ENCODE assay signal across 16 cellular contexts in genomic region chr3:193980326-193980725, GRCh38.
"Had no signal": no experiment of that assay in that cellular context is flagged by ENCODE, and none has a peak within 500 bp of the region (broad histone marks: within the 10 kb centered on the region; RNA-seq: fewer than 3 reads in every experiment).

No MANE protein-coding gene starts in this region.

- DNase-seq: activated CD4-positive, alpha-beta T cell treated with anti-CD3 and anti-CD28 coated beads, Interleukin-2, amount 50 U/mL, for 4 hours; activated naive CD8-positive, alpha-beta T cell treated with anti-CD3 and anti-CD28 coated beads for 36 hours; amniotic stem cell; body of pancreas; central memory CD4-positive, alpha-beta T cell; endodermal cell; heart right ventricle; natural killer cell; stimulated activated CD4-positive, alpha-beta T cell treated with anti-CD3 and anti-CD28 coated beads, Interleukin-1b, Interleukin-23, amount 100 ng/mL, for 48 hours; stimulated activated CD8-positive, alpha-beta memory T cell treated with anti-CD3 and anti-CD28 coated beads, Interleukin-4, amount 100 ng/mL, for 48 hours; stimulated activated naive CD4-positive, alpha-beta T cell; thyroid gland; WERI-Rb-1 had no signal

- H3K9me3 ChIP-seq: body of pancreas, gastroesophageal sphincter, heart right ventricle, thyroid gland had no signal

- H3K79me2 ChIP-seq: parathyroid adenoma had no signal

- H3K27me3 ChIP-seq: body of pancreas, gastroesophageal sphincter, thyroid gland had no signal

- H3K27ac ChIP-seq: body of pancreas, parathyroid adenoma, thyroid gland, WERI-Rb-1 had no signal

- H3K9ac ChIP-seq: parathyroid adenoma had no signal

- H3K27ac Mint-ChIP-seq: activated naive CD8-positive, alpha-beta T cell treated with anti-CD3 and anti-CD28 coated beads for 36 hours; endodermal cell; natural killer cell; T-helper 1 cell treated with Interleukin-12 subunit alpha and Interleukin-12 subunit beta and Interleukin-4 antibody, amounts not matched to agents 30 μg/mL and 1 μg/mL, for 36 hours had no signal

- H3K9me3 Mint-ChIP-seq: activated naive CD8-positive, alpha-beta T cell treated with anti-CD3 and anti-CD28 coated beads for 36 hours; endodermal cell; natural killer cell; T-helper 1 cell treated with Interleukin-12 subunit alpha and Interleukin-12 subunit beta and Interleukin-4 antibody, amounts not matched to agents 30 μg/mL and 1 μg/mL, for 36 hours had no signal

- H3K36me3 Mint-ChIP-seq: activated naive CD8-positive, alpha-beta T cell treated with anti-CD3 and anti-CD28 coated beads for 36 hours; natural killer cell had no signal

- H3K4me3 Mint-ChIP-seq: activated naive CD8-positive, alpha-beta T cell treated with anti-CD3 and anti-CD28 coated beads for 36 hours; endodermal cell; natural killer cell; T-helper 1 cell treated with Interleukin-12 subunit alpha and Interleukin-12 subunit beta and Interleukin-4 antibody, amounts not matched to agents 30 μg/mL and 1 μg/mL, for 36 hours had no signal

- H3K4me1 Mint-ChIP-seq: activated naive CD8-positive, alpha-beta T cell treated with anti-CD3 and anti-CD28 coated beads for 36 hours; natural killer cell had no signal

- H2AFZ ChIP-seq: parathyroid adenoma had no signal

- H3K4me3 ChIP-seq: body of pancreas, gastroesophageal sphincter, heart right ventricle, thyroid gland had no signal

- ATAC-seq: body of pancreas, gastroesophageal sphincter, natural killer cell had no signal

- H3K36me3 ChIP-seq: gastroesophageal sphincter, heart right ventricle, thyroid gland, WERI-Rb-1 had no signal
